15 cellular contexts compared by ENCODE assay signal in the genomic region with DNA sequence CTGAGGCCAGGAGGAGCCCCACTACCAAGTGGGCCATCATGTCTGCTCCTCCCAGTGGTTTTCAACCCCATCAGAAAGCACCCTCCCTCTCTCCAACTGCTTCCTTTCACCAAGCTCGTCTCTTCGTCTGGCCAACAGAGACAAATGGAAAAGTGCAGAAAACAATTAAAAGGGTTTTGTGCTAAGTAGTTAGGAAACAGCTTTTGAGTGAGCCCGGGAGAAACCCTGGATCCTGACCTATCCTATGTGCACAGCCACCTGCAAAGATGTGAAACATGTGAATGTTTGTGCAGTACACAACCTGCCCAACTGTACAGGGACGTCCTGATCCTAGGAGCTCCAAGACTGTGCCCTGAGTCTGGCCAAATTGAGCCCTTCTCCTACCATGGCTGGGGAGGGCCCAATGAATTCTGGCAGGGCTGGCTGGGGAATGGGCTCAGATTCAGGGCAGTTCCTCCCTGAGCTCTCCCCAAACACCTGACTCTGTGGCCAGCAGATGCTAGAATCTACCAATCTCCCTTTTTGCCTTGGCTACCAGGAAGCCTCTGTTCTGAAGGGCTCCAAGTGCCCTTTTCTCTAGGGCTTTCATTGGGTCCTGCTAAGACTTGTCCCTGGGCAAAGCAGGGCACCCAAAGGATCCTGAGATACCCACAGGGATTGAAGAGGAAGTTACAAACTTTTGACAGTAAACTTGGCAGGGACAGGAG. TPM values are rescaled to one million over a fixed set of nuclear protein-coding genes. Genes with fewer than 3 reads are reported as not detected.
DNase-seq lines count a peak whose midpoint lies in the region; ATAC-seq and TF ChIP-seq lines count a peak whose summit lies in the region.
"Had no signal": no experiment of that assay in that cellular context is flagged by ENCODE, and none has a peak within 500 bp of the region (broad histone marks: within the 10 kb centered on the region; RNA-seq: fewer than 3 reads in every experiment).

No MANE protein-coding gene starts in this region.

- H2AFZ ChIP-seq in PC-9, result no peak overlapping the region

- H3K4me1 ChIP-seq in PC-9 (replicated peaks; ENCODE audit: insufficient read depth) (peaks cover 18% of the 10 kb centered on the region), gastrocnemius medialis (peaks cover 46 to 47% of the 10 kb centered on the region in 2 donors)

- no peaks in the 10 kb centered on the region; the same call in 1 of the 2 replicates for H4K20me1 ChIP-seq in PC-9 (ENCODE audit: insufficient read depth)

- H3K27ac ChIP-seq in PC-9, result peak overlapping the region; percentile 73
- H3K27ac ChIP-seq in gastrocnemius medialis, result peak overlapping the region in 3 of 4 donors; percentile 29 to 78 (median 38)

- H3K79me2 ChIP-seq in PC-9 (ENCODE audit: low read depth), result no peaks in the 10 kb centered on the region

- no peaks in the 10 kb centered on the region for H3K9me3 Mint-ChIP-seq in Calu3 (ENCODE audit: low read depth, unreplicated experiment)
- H3K9me3 Mint-ChIP-seq in effector memory CD8-positive, alpha-beta T cell, result no peaks in the 10 kb centered on the region

- H3K27me3 ChIP-seq in PC-9 (ENCODE audit: insufficient read depth, low read depth) (no peaks in the 10 kb centered on the region), gastrocnemius medialis (no peaks in the 10 kb centered on the region)

- ATAC-seq in effector memory CD8-positive, alpha-beta T cell (replicated peaks), result no peak
- ATAC-seq in gastrocnemius medialis, result no peak
- no peak for ATAC-seq in HG02571 (IDR thresholded peaks at IDR 0.05; ENCODE audit: unreplicated experiment)

- no peaks in the 10 kb centered on the region for H3K9me2 ChIP-seq in PC-9 (ENCODE audit: insufficient read depth)

- peak overlapping the region; percentile 73 for H3K27ac Mint-ChIP-seq in Calu3 (ENCODE audit: unreplicated experiment)
- peak overlapping the region; percentile 68 to 74 for H3K27ac Mint-ChIP-seq in effector memory CD8-positive, alpha-beta T cell

- H3K27me3 Mint-ChIP-seq in Calu3 (ENCODE audit: unreplicated experiment), result no peaks in the 10 kb centered on the region
- H3K27me3 Mint-ChIP-seq in effector memory CD8-positive, alpha-beta T cell, result no peaks in the 10 kb centered on the region

- POLR2A ChIA-PET in PC-9 (lab: Charles Lee; ENCODE audit: unreplicated experiment), result no interaction called here

- peak overlapping the region; percentile 37 for H3K4me3 Mint-ChIP-seq in Calu3 (ENCODE audit: low read depth, unreplicated experiment)
- no peak overlapping the region for H3K4me3 Mint-ChIP-seq in effector memory CD8-positive, alpha-beta T cell

- no peak for TF ChIP-seq CTCF in Calu3 (IDR thresholded peaks at IDR 0.05; ENCODE audit: unreplicated experiment)
- no peak for TF ChIP-seq CTCF in PC-9 (conservative IDR thresholded peaks at IDR 0.05)
- no peak for TF ChIP-seq CTCF in gastrocnemius medialis (IDR thresholded peaks at IDR 0.05 in 4 of 5, conservative IDR thresholded peaks at IDR 0.05 in 1 of 5)

- BruUV-seq in Calu3 (replicated peaks; lab: Mats Ljungman, UMichigan) (no TSS peak), PC-9 (replicated peaks; lab: Mats Ljungman, UMichigan) (no TSS peak)

- H3K9me3 ChIP-seq in PC-9 (ENCODE audit: insufficient read depth, low read depth) (no peaks in the 10 kb centered on the region), gastrocnemius medialis (no peaks in the 10 kb centered on the region)

- H3K36me3 ChIP-seq in PC-9 (ENCODE audit: low read depth), result no peaks in the 10 kb centered on the region
- H3K36me3 ChIP-seq in gastrocnemius medialis, result peaks cover 2 to 50% of the 10 kb centered on the region in 2 donors

- no peak overlapping the region for H3K4me3 ChIP-seq in PC-9
- no peak overlapping the region for H3K4me3 ChIP-seq in gastrocnemius medialis

- no peak for TF ChIP-seq POLR2A in gastrocnemius medialis (IDR thresholded peaks at IDR 0.05)

- CTCF ChIA-PET in Calu3 (lab: Charles Lee), result interaction anchor here (0.6 kb wide), 2 partner anchors 11 to 90 kb away, joined by 4 to 6 read pairs; no protein-coding TSS in a partner anchor
- CTCF ChIA-PET in PC-9 (lab: Charles Lee), result no interaction called here

- H3K36me3 Mint-ChIP-seq in Calu3 (ENCODE audit: insufficient read depth, unreplicated experiment), result peaks cover 22% of the 10 kb centered on the region
- peaks cover 58% of the 10 kb centered on the region for H3K36me3 Mint-ChIP-seq in effector memory CD8-positive, alpha-beta T cell (ENCODE audit: insufficient read depth)

- DNase-seq in Calu3 (no peak), PC-9 (no peak), gastrocnemius medialis (no peak), HPDE6-E6E7 (ENCODE audit: extremely low spot score) (no peak), kidney tubule cell (ENCODE audit: low spot score) (no peak)
- DNase-seq in effector memory CD8-positive, alpha-beta T cell, result no peak
- DNase-seq: activated CD4-positive, alpha-beta T cell treated with anti-CD3 and anti-CD28 coated beads for 4 hours; activated effector memory CD4-positive, alpha-beta T cell treated with Interleukin-2 at 50 U/mL for 16 hours; COR-L47; hippocampal formation; NCI-H1048; NCI-H2227 treated with DMSO at 0.1 percent for 48 hours; OCI-M1; T-helper 1 cell had no signal

- peak overlapping the region; percentile 65 for H3K4me2 ChIP-seq in PC-9

- in situ Hi-C loops in gastrocnemius medialis (cut with MboI; ENCODE audit: low sequenced_read_pairs in 4 of 4), result loop anchor here in 1 of 4 donors (25.0 kb wide), 1 partner anchor 92 kb away; no protein-coding TSS in a partner anchor

- intact Hi-C loops in Calu3 (cut with micrococcal nuclease; ENCODE audit: unreplicated experiment) (no loop called here), PC-9 (cut with micrococcal nuclease; ENCODE audit: unreplicated experiment) (no loop called here), gastrocnemius medialis (cut with DNase I; ENCODE audit: low total_unique reads) (no loop called here)

- peaks cover 9% of the 10 kb centered on the region for H3K4me1 Mint-ChIP-seq in Calu3 (ENCODE audit: low read depth, unreplicated experiment)
- peaks cover 12 to 28% of the 10 kb centered on the region in 2 donors for H3K4me1 Mint-ChIP-seq in effector memory CD8-positive, alpha-beta T cell (ENCODE audit: low read depth in 2 of 2)

- H3F3A ChIP-seq in PC-9 (ENCODE audit: insufficient read depth, low read depth), result peaks cover 25% of the 10 kb centered on the region; the same call in 1 of the 2 replicates

RNA-seq across cellular contexts. Expression of a gene that starts 7.9 kb away (rescaled TPM):
- 170 and 179 TPM in 2 replicates for total RNA-seq in Calu3 (2022)
- 210 and 217 TPM in 2 replicates for total RNA-seq in PC-9 (2021)
- total RNA-seq in gastrocnemius medialis, result 100 to 1,000 TPM; 437 to 686 (median 474) TPM

RNA-seq across cellular contexts. Expression of a gene that starts 25.3 kb away (rescaled TPM):
- total RNA-seq in Calu3 (2022) (8.5 and 9.3 TPM in 2 replicates), PC-9 (2021) (13.7 and 21.8 TPM in 2 replicates), gastrocnemius medialis (10 to 100 TPM; 26.1 to 48.5 (median 45.2) TPM)

RNA-seq across cellular contexts. Expression of a gene that starts 39.7 kb away (rescaled TPM):
- 37.7 and 41.4 TPM in 2 replicates for total RNA-seq in Calu3 (2022)
- 36.9 and 38.8 TPM in 2 replicates for total RNA-seq in PC-9 (2021)
- total RNA-seq in gastrocnemius medialis, result 10 to 100 TPM; 38.3 to 72.5 (median 68.5) TPM
